11 cellular contexts compared by ENCODE assay signal in genomic region chr3:25781145-25781757, GRCh38. TPM values are rescaled to one million over a fixed set of nuclear protein-coding genes. Genes with fewer than 3 reads are reported as not detected.
DNase-seq lines count a peak whose midpoint lies in the region; ATAC-seq and TF ChIP-seq lines count a peak whose summit lies in the region.
"Had no signal": no experiment of that assay in that cellular context is flagged by ENCODE, and none has a peak within 500 bp of the region (broad histone marks: within the 10 kb centered on the region; RNA-seq: fewer than 3 reads in every experiment).

No MANE protein-coding gene starts in this region.

- peak overlapping the region; percentile 78 to 92 (median 86); a peak in 18 of 20 replicates for H3K4me3 ChIP-seq in BLaER1 treated with 17β-estradiol and CSF1 and Interleukin-3, amounts not matched to agents 10 nM and 100 nM
- H3K4me3 ChIP-seq in OCI-LY7 (ENCODE audit: low read depth, low read length, poor library complexity, severe bottlenecking) (peak overlapping the region; percentile 90), iPS-15b (ENCODE audit: low read depth, low read length) (peak overlapping the region; percentile 86)
- H3K4me3 ChIP-seq: lung had no signal

- H3K9me3 ChIP-seq in BLaER1 treated with 17β-estradiol and CSF1 and Interleukin-3, amounts not matched to agents 10 nM and 100 nM (replicated peaks in 1 of 11) = peaks cover 13 to 32% (median 26%) of the 10 kb centered on the region in 11 experiments
- peaks cover under 1% of the 10 kb centered on the region; the same call in 1 of the 2 replicates for H3K9me3 ChIP-seq in OCI-LY7 (ENCODE audit: low read length)
- H3K9me3 ChIP-seq in iPS-15b (ENCODE audit: control insufficient read depth, insufficient read depth, low read length) = no peaks in the 10 kb centered on the region

- intact Hi-C loops in OCI-LY7 (cut with micrococcal nuclease; ENCODE audit: unreplicated experiment) (loop anchor here (1.0 kb wide), 2 partner anchors 53 to 133 kb away; no protein-coding TSS in a partner anchor), left colon (cut with DNase I, micrococcal nuclease) (loop anchor here in 1 of 2 donors (5.0 kb wide), 1 partner anchor 119 kb away; the partner anchor contains the start of gene TOP2B)

- peaks cover 36 to 49% (median 42%) of the 10 kb centered on the region in 10 experiments for H3K4me1 ChIP-seq in BLaER1 treated with 17β-estradiol and CSF1 and Interleukin-3, amounts not matched to agents 10 nM and 100 nM
- H3K4me1 ChIP-seq in OCI-LY7 (ENCODE audit: insufficient read depth, low read length, poor library complexity, severe bottlenecking) = peaks cover 40% of the 10 kb centered on the region
- H3K4me1 ChIP-seq in iPS-15b (ENCODE audit: control insufficient read depth, insufficient read depth, low read length) = peaks cover 3% of the 10 kb centered on the region

- H3K27ac ChIP-seq in BLaER1 treated with 17β-estradiol and CSF1 and Interleukin-3, amounts not matched to agents 10 nM and 100 nM = peak overlapping the region in 7 of 11 experiments; percentile 5 to 91 (median 84); a peak in 6 of 22 replicates
- H3K27ac ChIP-seq in OCI-LY7 (ENCODE audit: low read depth, low read length, poor library complexity, severe bottlenecking) = peak overlapping the region; percentile 90

- peaks cover 19 to 33% (median 23%) of the 10 kb centered on the region in 11 experiments; a peak in 19 of 22 replicates for H4K20me1 ChIP-seq in BLaER1 treated with 17β-estradiol and CSF1 and Interleukin-3, amounts not matched to agents 10 nM and 100 nM
- 0 out of 2 replicates have a peak, but pooled peaks cover 3% of the 10 kb centered on the region for H4K20me1 ChIP-seq in OCI-LY7 (ENCODE audit: insufficient read depth, low read length)

- H3K9me2 ChIP-seq in OCI-LY7 (ENCODE audit: insufficient read depth, low read length) = no peaks in the 10 kb centered on the region

- BruUV-seq in OCI-LY7 (replicated peaks; lab: Mats Ljungman, UMichigan) = no TSS peak

- peak overlapping the region; percentile 89 to 97 (median 93) for H3K4me2 ChIP-seq in BLaER1 treated with 17β-estradiol and CSF1 and Interleukin-3, amounts not matched to agents 10 nM and 100 nM
- H3K4me2 ChIP-seq in OCI-LY7 (ENCODE audit: low read length) = peak overlapping the region; percentile 88

- H3K27me3 ChIP-seq in BLaER1 treated with 17β-estradiol and CSF1 and Interleukin-3, amounts not matched to agents 10 nM and 100 nM = no peaks in the 10 kb centered on the region
- H3K27me3 ChIP-seq in iPS-15b (ENCODE audit: control insufficient read depth, insufficient read depth, low read length) = peaks cover 6% of the 10 kb centered on the region

- H2AFZ ChIP-seq in OCI-LY7 (ENCODE audit: low read length) = no peak overlapping the region

- POLR2A ChIA-PET in OCI-LY7 (lab: Charles Lee) = interaction anchor here (0.7 to 2.3 kb wide), 10 partner anchors 8 to 246 kb away, joined by 3 to 11 read pairs (median 4); no protein-coding TSS in a partner anchor

- peaks cover 71% of the 10 kb centered on the region for H3K79me2 ChIP-seq in OCI-LY7 (ENCODE audit: insufficient read depth, low read depth, low read length)

- TF ChIP-seq CTCF in OCI-LY7 (conservative IDR thresholded peaks at IDR 0.05; ENCODE audit: low read length) (no peak), GM10266 (IDR thresholded peaks at IDR 0.05; ENCODE audit: control insufficient read depth, insufficient read depth, low read depth, missing control alignments) (no peak)

- H3K36me3 ChIP-seq in BLaER1 treated with 17β-estradiol and CSF1 and Interleukin-3, amounts not matched to agents 10 nM and 100 nM = peaks cover 23 to 42% (median 34%) of the 10 kb centered on the region in 11 experiments
- H3K36me3 ChIP-seq in OCI-LY7 (ENCODE audit: insufficient read depth, low read length) (peaks cover 53% of the 10 kb centered on the region), iPS-15b (ENCODE audit: control insufficient read depth, insufficient read depth, low read length) (no peaks in the 10 kb centered on the region)

- ATAC-seq in GM18861 (IDR thresholded peaks at IDR 0.05; ENCODE audit: unreplicated experiment) = peak; percentile 2
- no peak for ATAC-seq in HG03469 (IDR thresholded peaks at IDR 0.05; ENCODE audit: unreplicated experiment)
- no peak for ATAC-seq in left colon

- peak overlapping the region; percentile 51 to 90 (median 89); a peak in 20 of 22 replicates for H3K9ac ChIP-seq in BLaER1 treated with 17β-estradiol and CSF1 and Interleukin-3, amounts not matched to agents 10 nM and 100 nM
- H3K9ac ChIP-seq in iPS-15b (ENCODE audit: low read depth, low read length) = no peak overlapping the region

- CTCF ChIA-PET in OCI-LY7 (lab: Charles Lee; ENCODE audit: unreplicated experiment) = no interaction called here

- DNase-seq in OCI-LY7 (ENCODE audit: low spot score) (no peak), GM10266 (ENCODE audit: extremely low spot score) (no peak), left colon (no peak), LoVo (ENCODE audit: low spot score) (no peak)
- DNase-seq: DMS79, NCI-H2081 treated with DMSO at 0.1 percent for 48 hours had no signal

RNA-seq across cellular contexts. Expression of gene NGLY1, which starts 2.0 kb away (rescaled TPM):
- total RNA-seq in OCI-LY7 (2014; rRNA removed; shearing (Covaris generic)) = 88.1 and 97.5 TPM in 2 replicates
- total RNA-seq in OCI-LY7 (2022) (126 and 142 TPM in 2 replicates), left colon (10 to 100 TPM; 42.2 to 45.0 TPM)

RNA-seq across cellular contexts. Expression of gene OXSM, which starts 8.6 kb away (rescaled TPM):
- total RNA-seq in OCI-LY7 (2014; rRNA removed; shearing (Covaris generic)) = 9.5 and 17.3 TPM in 2 replicates
- total RNA-seq in OCI-LY7 (2022) (14.9 and 17.0 TPM in 2 replicates), left colon (10 to 100 TPM; 14.4 to 16.1 TPM)
